ENCODE assay signal across 27 cellular contexts in genomic region chr7:71409550-71410157, GRCh38.
"Had no signal": no experiment of that assay in that cellular context is flagged by ENCODE, and none has a peak within 500 bp of the region (broad histone marks: within the 10 kb centered on the region; RNA-seq: fewer than 3 reads in every experiment).

No MANE protein-coding gene starts in this region.

- H3K9me3 ChIP-seq: gastrocnemius medialis had no signal

- ATAC-seq: activated CD4-positive, alpha-beta T cell treated with anti-CD3 and anti-CD28 coated beads for 36 hours; activated CD8-positive, alpha-beta T cell treated with anti-CD3 and anti-CD28 coated beads, Interleukin-2, amount 10 ng/mL, durations not matched to agents 7 days and 5 days; activated T-cell treated with anti-CD3 and anti-CD28 coated beads, Interleukin-2, amount 50 U/mL, for 72 hours; foreskin keratinocyte; gastrocnemius medialis; heart right ventricle had no signal

- H3K27ac ChIP-seq: brain microvascular endothelial cell, coronary artery, dorsolateral prefrontal cortex, esophagus muscularis mucosa, foreskin keratinocyte, gastrocnemius medialis, heart right ventricle had no signal

- H3K4me1 ChIP-seq: foreskin keratinocyte, gastrocnemius medialis had no signal

- FAIRE-seq: astrocyte, bronchial epithelial cell had no signal

- H3K36me3 ChIP-seq: brain microvascular endothelial cell, esophagus muscularis mucosa, gastrocnemius medialis, heart right ventricle had no signal

- H3K27me3 ChIP-seq: brain microvascular endothelial cell, dorsolateral prefrontal cortex, esophagus muscularis mucosa, foreskin keratinocyte, gastrocnemius medialis, heart right ventricle had no signal

- DNase-seq: activated CD4-positive, alpha-beta memory T cell treated with anti-CD3 and anti-CD28 coated beads for 36 hours; activated CD4-positive, alpha-beta T cell treated with anti-CD3 and anti-CD28 coated beads for 36 hours; activated CD4-positive, alpha-beta T cell treated with anti-CD3 and anti-CD28 coated beads, Interleukin-2, amount 10 ng/mL, durations not matched to agents 24 days and 14 days; activated CD4-positive, CD25-positive, alpha-beta regulatory T cell; activated CD4-positive, CD25-positive, alpha-beta regulatory T cell treated with anti-CD3 and anti-CD28 coated beads, Interleukin-2, amount 50 U/mL, for 72 hours; activated CD8-positive, alpha-beta memory T cell treated with anti-CD3 and anti-CD28 coated beads, Interleukin-2, amount 50 U/mL, for 48 hours; activated CD8-positive, alpha-beta T cell treated with anti-CD3 and anti-CD28 coated beads, Interleukin-2, amount 10 ng/mL, durations not matched to agents 7 days and 5 days; activated gamma-delta T cell; activated naive CD4-positive, alpha-beta T cell treated with anti-CD3 and anti-CD28 coated beads, Interleukin-2, amount 50 U/mL, for 16 hours; activated naive CD4-positive, alpha-beta T cell treated with Interleukin-2 at 50 U/mL for 16 hours; activated T-cell treated with anti-CD3 and anti-CD28 coated beads for 4 hours; activated T-cell treated with anti-CD3 and anti-CD28 coated beads, Interleukin-2, amount 50 U/mL, for 24 hours; activated T-cell treated with anti-CD3 and anti-CD28 coated beads, Interleukin-2, amount 50 U/mL, for 72 hours; amniotic stem cell; anterior cingulate cortex; brain microvascular endothelial cell; dorsolateral prefrontal cortex; effector memory CD4-positive, alpha-beta T cell; erythroblast; foreskin keratinocyte; gastrocnemius medialis; heart right ventricle; T-helper 2 cell had no signal

- H3K4me3 ChIP-seq: coronary artery, dorsolateral prefrontal cortex, esophagus muscularis mucosa, gastrocnemius medialis, heart right ventricle had no signal
